In the genomic region with DNA sequence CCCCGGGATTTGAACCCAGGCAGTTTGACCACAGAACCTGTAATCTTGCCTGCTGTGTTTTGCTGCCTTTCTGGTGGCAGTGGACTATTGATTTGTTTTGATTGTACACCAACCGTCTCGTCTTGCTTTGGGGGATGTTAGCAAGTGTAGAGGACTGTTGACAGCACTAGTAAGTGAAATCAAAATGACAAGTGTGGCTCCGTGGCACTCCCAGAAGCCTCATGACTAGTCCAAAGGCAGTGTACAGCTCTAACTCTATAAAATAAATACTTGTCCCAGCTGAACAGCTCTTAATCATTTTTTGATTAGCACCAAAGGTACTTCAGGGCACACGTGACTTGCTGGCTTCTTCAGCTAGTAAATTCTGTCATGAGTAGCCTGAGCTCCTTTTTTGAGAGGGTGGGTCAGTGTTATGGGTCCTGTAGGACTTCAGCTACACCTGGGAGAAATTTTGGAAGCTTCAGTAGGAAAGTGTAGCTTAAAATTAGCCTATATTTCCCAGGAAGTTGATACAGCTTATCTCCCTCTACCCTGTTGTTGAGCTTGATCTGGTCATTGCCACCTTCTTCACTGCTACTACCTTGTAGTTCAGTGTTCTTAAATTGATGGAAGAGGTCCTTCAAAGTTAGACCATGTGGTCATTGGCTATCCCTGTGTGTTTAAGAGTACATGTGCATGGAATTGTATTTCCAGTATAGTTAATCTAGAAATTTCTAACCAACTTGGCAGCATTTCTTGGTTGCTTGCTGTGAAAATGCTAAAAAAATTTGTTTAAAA, we compare ENCODE assay signal across 1 cellular context.
TF ChIP-seq lines count a peak whose summit lies in the region.

No MANE protein-coding gene starts in this region.

TF ChIP-seq in HepG2, 621 proteins besides CTCF, POLR2A, EP300 and RAD21 (continued from another document):
- TF ChIP-seq, protein P1, sequence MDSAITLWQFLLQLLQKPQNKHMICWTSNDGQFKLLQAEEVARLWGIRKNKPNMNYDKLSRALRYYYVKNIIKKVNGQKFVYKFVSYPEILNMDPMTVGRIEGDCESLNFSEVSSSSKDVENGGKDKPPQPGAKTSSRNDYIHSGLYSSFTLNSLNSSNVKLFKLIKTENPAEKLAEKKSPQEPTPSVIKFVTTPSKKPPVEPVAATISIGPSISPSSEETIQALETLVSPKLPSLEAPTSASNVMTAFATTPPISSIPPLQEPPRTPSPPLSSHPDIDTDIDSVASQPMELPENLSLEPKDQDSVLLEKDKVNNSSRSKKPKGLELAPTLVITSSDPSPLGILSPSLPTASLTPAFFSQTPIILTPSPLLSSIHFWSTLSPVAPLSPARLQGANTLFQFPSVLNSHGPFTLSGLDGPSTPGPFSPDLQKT (CRISPR knock-in tag; IDR thresholded peaks at IDR 0.05; ENCODE audit: borderline replicate concordance) = no peak
- TF ChIP-seq REL (CRISPR knock-in tag; conservative IDR thresholded peaks at IDR 0.05) = no peak
- TF ChIP-seq ZNF232 (CRISPR knock-in tag; IDR thresholded peaks at IDR 0.05; ENCODE audit: borderline replicate concordance) = no peak
- no peak for TF ChIP-seq ZNF674 (CRISPR knock-in tag; IDR thresholded peaks at IDR 0.05; ENCODE audit: low read depth)
- TF ChIP-seq ZNF629 (CRISPR knock-in tag; conservative IDR thresholded peaks at IDR 0.05) = no peak
- TF ChIP-seq MED13 (CRISPR knock-in tag; IDR thresholded peaks at IDR 0.05) = no peak
- no peak for TF ChIP-seq ZNF720 (CRISPR knock-in tag; IDR thresholded peaks at IDR 0.05)
- no peak for TF ChIP-seq CBFB (CRISPR knock-in tag; IDR thresholded peaks at IDR 0.05)
